ENCODE assay signal across 11 cellular contexts in genomic region chr3:101284757-101285156, GRCh38. TPM values are rescaled to one million over a fixed set of nuclear protein-coding genes. Genes with fewer than 3 reads are reported as not detected.
"Had no signal": no experiment of that assay in that cellular context is flagged by ENCODE, and none has a peak within 500 bp of the region (broad histone marks: within the 10 kb centered on the region; RNA-seq: fewer than 3 reads in every experiment).

No MANE protein-coding gene starts in this region.

- H3K4me3 ChIP-seq: GM23248, GM23338, HAP-1 had no signal

- FAIRE-seq: H1, H54 had no signal

- H3K9ac ChIP-seq: GM23248 had no signal

- H3K4me1 ChIP-seq: HAP-1 had no signal

- H2AFZ ChIP-seq: GM23248, GM23338 had no signal

- ATAC-seq: GM23338, HCT116 had no signal

- H3K36me3 ChIP-seq: HAP-1 had no signal

- DNase-seq: GM23248, GOT3, H7, H9, HCEC 1CT, HFFc6 had no signal

- H3K27ac ChIP-seq: GM23248 had no signal

- H3K4me2 ChIP-seq: GM23338 had no signal

- H3K9me3 ChIP-seq: HAP-1 had no signal

RNA-seq across cellular contexts. Expression of gene IMPG2, which starts 35.6 kb away (rescaled TPM):
- total RNA-seq: GM23338 had no signal
- polyA plus RNA-seq: GM23248, GM23338 had no signal
